ENCODE assay signal across 1 cellular context in the genomic region with DNA sequence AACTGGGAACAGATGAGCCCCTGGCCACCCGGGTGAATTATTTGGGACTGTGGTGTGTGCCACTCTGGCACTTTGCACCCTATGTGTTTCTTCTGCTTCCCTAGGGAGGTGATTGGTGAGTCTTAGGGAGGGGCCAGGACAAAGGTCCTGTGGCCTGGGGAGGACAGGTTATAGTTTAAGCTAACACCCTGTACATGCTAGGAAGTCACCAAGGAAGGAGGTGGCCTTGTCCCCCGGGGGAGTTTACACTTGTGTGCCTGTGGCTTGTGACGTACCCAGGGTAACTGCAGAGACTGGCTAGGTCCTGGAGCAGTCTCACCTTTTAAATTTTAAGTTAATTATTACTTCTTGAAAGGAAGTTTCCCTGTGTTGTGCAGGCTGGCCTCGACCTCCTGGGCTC.
TF ChIP-seq lines count a peak whose summit lies in the region.

No MANE protein-coding gene starts in this region.

TF ChIP-seq in HepG2, 621 proteins besides CTCF, POLR2A, EP300 and RAD21 (continued from another document and continues in another):
- TF ChIP-seq, protein P1, sequence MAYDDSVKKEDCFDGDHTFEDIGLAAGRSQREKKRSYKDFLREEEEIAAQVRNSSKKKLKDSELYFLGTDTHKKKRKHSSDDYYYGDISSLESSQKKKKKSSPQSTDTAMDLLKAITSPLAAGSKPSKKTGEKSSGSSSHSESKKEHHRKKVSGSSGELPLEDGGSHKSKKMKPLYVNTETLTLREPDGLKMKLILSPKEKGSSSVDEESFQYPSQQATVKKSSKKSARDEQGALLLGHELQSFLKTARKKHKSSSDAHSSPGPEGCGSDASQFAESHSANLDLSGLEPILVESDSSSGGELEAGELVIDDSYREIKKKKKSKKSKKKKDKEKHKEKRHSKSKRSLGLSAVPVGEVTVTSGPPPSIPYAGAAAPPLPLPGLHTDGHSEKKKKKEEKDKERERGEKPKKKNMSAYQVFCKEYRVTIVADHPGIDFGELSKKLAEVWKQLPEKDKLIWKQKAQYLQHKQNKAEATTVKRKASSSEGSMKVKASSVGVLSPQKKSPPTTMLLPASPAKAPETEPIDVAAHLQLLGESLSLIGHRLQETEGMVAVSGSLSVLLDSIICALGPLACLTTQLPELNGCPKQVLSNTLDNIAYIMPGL (CRISPR knock-in tag; IDR thresholded peaks at IDR 0.05; ENCODE audit: borderline replicate concordance in 1 of 2, low read depth in 1 of 2), result no peak
- 0 out of 2 replicates have a peak, but pooled peaks have one; percentile 12 for TF ChIP-seq PHF21A (CRISPR knock-in tag; IDR thresholded peaks at IDR 0.05)
- no peak for TF ChIP-seq ZNF318 (CRISPR knock-in tag; IDR thresholded peaks at IDR 0.05)
- TF ChIP-seq MED1 (CRISPR knock-in tag; IDR thresholded peaks at IDR 0.05), result peak; percentile 50; the same call in 1 of the 2 replicates
- TF ChIP-seq ISL2 (CRISPR knock-in tag; IDR thresholded peaks at IDR 0.05), result 0 out of 2 replicates have a peak, but pooled peaks have one; percentile 19
- TF ChIP-seq FOSL2 (CRISPR knock-in tag; IDR thresholded peaks at IDR 0.05), result 0 out of 2 replicates have a peak, but pooled peaks have one; percentile 5
- TF ChIP-seq, protein P2, sequence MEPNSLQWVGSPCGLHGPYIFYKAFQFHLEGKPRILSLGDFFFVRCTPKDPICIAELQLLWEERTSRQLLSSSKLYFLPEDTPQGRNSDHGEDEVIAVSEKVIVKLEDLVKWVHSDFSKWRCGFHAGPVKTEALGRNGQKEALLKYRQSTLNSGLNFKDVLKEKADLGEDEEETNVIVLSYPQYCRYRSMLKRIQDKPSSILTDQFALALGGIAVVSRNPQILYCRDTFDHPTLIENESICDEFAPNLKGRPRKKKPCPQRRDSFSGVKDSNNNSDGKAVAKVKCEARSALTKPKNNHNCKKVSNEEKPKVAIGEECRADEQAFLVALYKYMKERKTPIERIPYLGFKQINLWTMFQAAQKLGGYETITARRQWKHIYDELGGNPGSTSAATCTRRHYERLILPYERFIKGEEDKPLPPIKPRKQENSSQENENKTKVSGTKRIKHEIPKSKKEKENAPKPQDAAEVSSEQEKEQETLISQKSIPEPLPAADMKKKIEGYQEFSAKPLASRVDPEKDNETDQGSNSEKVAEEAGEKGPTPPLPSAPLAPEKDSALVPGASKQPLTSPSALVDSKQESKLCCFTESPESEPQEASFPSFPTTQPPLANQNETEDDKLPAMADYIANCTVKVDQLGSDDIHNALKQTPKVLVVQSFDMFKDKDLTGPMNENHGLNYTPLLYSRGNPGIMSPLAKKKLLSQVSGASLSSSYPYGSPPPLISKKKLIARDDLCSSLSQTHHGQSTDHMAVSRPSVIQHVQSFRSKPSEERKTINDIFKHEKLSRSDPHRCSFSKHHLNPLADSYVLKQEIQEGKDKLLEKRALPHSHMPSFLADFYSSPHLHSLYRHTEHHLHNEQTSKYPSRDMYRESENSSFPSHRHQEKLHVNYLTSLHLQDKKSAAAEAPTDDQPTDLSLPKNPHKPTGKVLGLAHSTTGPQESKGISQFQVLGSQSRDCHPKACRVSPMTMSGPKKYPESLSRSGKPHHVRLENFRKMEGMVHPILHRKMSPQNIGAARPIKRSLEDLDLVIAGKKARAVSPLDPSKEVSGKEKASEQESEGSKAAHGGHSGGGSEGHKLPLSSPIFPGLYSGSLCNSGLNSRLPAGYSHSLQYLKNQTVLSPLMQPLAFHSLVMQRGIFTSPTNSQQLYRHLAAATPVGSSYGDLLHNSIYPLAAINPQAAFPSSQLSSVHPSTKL (CRISPR knock-in tag; IDR thresholded peaks at IDR 0.05), result 0 out of 2 replicates have a peak, but pooled peaks have one; percentile 25
- TF ChIP-seq HNF4A (CRISPR knock-in tag; IDR thresholded peaks at IDR 0.05), result peak; percentile 62
- no peak for TF ChIP-seq PHF8 (CRISPR knock-in tag; IDR thresholded peaks at IDR 0.05)
- TF ChIP-seq SOX5 (CRISPR knock-in tag; IDR thresholded peaks at IDR 0.05; ENCODE audit: borderline replicate concordance), result no peak
- TF ChIP-seq, protein P3, sequence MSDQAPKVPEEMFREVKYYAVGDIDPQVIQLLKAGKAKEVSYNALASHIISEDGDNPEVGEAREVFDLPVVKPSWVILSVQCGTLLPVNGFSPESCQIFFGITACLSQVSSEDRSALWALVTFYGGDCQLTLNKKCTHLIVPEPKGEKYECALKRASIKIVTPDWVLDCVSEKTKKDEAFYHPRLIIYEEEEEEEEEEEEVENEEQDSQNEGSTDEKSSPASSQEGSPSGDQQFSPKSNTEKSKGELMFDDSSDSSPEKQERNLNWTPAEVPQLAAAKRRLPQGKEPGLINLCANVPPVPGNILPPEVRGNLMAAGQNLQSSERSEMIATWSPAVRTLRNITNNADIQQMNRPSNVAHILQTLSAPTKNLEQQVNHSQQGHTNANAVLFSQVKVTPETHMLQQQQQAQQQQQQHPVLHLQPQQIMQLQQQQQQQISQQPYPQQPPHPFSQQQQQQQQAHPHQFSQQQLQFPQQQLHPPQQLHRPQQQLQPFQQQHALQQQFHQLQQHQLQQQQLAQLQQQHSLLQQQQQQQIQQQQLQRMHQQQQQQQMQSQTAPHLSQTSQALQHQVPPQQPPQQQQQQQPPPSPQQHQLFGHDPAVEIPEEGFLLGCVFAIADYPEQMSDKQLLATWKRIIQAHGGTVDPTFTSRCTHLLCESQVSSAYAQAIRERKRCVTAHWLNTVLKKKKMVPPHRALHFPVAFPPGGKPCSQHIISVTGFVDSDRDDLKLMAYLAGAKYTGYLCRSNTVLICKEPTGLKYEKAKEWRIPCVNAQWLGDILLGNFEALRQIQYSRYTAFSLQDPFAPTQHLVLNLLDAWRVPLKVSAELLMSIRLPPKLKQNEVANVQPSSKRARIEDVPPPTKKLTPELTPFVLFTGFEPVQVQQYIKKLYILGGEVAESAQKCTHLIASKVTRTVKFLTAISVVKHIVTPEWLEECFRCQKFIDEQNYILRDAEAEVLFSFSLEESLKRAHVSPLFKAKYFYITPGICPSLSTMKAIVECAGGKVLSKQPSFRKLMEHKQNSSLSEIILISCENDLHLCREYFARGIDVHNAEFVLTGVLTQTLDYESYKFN (CRISPR knock-in tag; conservative IDR thresholded peaks at IDR 0.05), result peak; percentile 55
- no peak for TF ChIP-seq KMT2B (CRISPR knock-in tag; IDR thresholded peaks at IDR 0.05)
- peak; percentile 20 for TF ChIP-seq XRCC5 (optimal IDR thresholded peaks at IDR 0.05; ENCODE audit: low read length)
- TF ChIP-seq PBX3 (CRISPR knock-in tag; IDR thresholded peaks at IDR 0.05; ENCODE audit: borderline replicate concordance), result no peak
- peak; percentile 79 for TF ChIP-seq PATZ1 (CRISPR knock-in tag; IDR thresholded peaks at IDR 0.05)
- TF ChIP-seq SP5 (CRISPR knock-in tag; IDR thresholded peaks at IDR 0.05; ENCODE audit: borderline replicate concordance, low read depth), result no peak
- peak; percentile 50; the same call in 1 of the 2 replicates for TF ChIP-seq SALL1 (CRISPR knock-in tag; IDR thresholded peaks at IDR 0.05)
- TF ChIP-seq GATAD2A (CRISPR knock-in tag; IDR thresholded peaks at IDR 0.05), result peak; percentile 39; the same call in 1 of the 2 replicates
- no peak for TF ChIP-seq ZNF768 (CRISPR knock-in tag; IDR thresholded peaks at IDR 0.05)
- no peak for TF ChIP-seq FOXA1 (IDR thresholded peaks at IDR 0.05)
- TF ChIP-seq FOXA1 (CRISPR knock-in tag; IDR thresholded peaks at IDR 0.05), result 0 out of 2 replicates have a peak, but pooled peaks have one; percentile 14
- no peak for TF ChIP-seq FOXP1 (IDR thresholded peaks at IDR 0.05)
- 0 out of 2 replicates have a peak, but pooled peaks have one; percentile 14 for TF ChIP-seq FOXP1 (CRISPR knock-in tag; IDR thresholded peaks at IDR 0.05)
- 0 out of 2 replicates have a peak, but pooled peaks have one; percentile 19 for TF ChIP-seq RXRA (CRISPR knock-in tag; IDR thresholded peaks at IDR 0.05)
- TF ChIP-seq BORCS8-MEF2B (CRISPR knock-in tag; IDR thresholded peaks at IDR 0.05), result no peak
- TF ChIP-seq NR2F6 (IDR thresholded peaks at IDR 0.05), result peak; percentile 24; the same call in 1 of the 2 replicates
- no peak for TF ChIP-seq NR2F6 (CRISPR knock-in tag; IDR thresholded peaks at IDR 0.05)
- TF ChIP-seq ZMYM3 (CRISPR knock-in tag; IDR thresholded peaks at IDR 0.05), result 0 out of 2 replicates have a peak, but pooled peaks have one; percentile 18
- TF ChIP-seq ATF4 (CRISPR knock-in tag; IDR thresholded peaks at IDR 0.05), result no peak
- peak; percentile 42; the same call in 1 of the 2 replicates for TF ChIP-seq HNF4G (IDR thresholded peaks at IDR 0.05; ENCODE audit: borderline replicate concordance, low read depth, low read length)
- TF ChIP-seq HNF4G (CRISPR knock-in tag; IDR thresholded peaks at IDR 0.05; ENCODE audit: borderline replicate concordance, low read depth), result no peak
